ENCODE assay signal across 22 cellular contexts in the genomic region with DNA sequence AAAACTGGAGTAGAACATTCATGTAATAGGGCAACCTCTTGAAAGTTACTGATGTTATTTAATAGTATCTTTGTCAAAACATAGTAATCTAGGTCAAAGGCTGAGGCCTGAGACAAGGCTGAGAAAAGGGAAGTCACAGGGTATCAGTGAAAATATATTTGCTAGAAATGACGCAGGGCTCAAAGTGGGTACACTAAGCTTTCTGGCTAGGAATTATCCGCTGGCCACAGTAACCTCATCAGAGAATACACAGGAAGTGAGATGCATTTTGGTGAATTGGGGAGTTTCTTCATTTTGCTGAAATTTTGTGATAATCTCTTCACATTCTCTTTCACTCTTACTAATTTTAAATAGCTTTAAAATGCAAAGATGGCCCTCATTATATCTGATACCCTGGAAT.
DNase-seq lines count a peak whose midpoint lies in the region; ATAC-seq and TF ChIP-seq lines count a peak whose summit lies in the region.
"Had no signal": no experiment of that assay in that cellular context is flagged by ENCODE, and none has a peak within 500 bp of the region (broad histone marks: within the 10 kb centered on the region; RNA-seq: fewer than 3 reads in every experiment).

No MANE protein-coding gene starts in this region.

- peaks cover 15% of the 10 kb centered on the region for H3K4me1 Mint-ChIP-seq in activated CD8-positive, alpha-beta T cell treated with anti-CD3 and anti-CD28 coated beads for 36 hours (ENCODE audit: low read depth)
- H3K4me1 Mint-ChIP-seq in stimulated activated effector memory CD8-positive, alpha-beta T cell treated with anti-CD3 and anti-CD28 coated beads, Interleukin-12 subunit alpha, Interleukin-12 subunit beta, amount 100 ng/mL, for 72 hours, result no peaks in the 10 kb centered on the region
- H3K4me1 Mint-ChIP-seq: B cell had no signal

- no peaks in the 10 kb centered on the region for H3K9me2 ChIP-seq in PC-3 (replicated peaks; ENCODE audit: low read length)

- H3K27me3 Mint-ChIP-seq in activated CD8-positive, alpha-beta T cell treated with anti-CD3 and anti-CD28 coated beads for 36 hours, result no peaks in the 10 kb centered on the region
- H3K27me3 Mint-ChIP-seq: B cell had no signal

- H3K27ac ChIP-seq in PC-3 (ENCODE audit: low read length), result no peak overlapping the region
- H3K27ac ChIP-seq: left lung, tibial artery had no signal

- TF ChIP-seq CTCF in GM13977 (IDR thresholded peaks at IDR 0.05; ENCODE audit: extremely low read depth, insufficient read depth, missing control alignments) (no peak), PC-3 (conservative IDR thresholded peaks at IDR 0.05; ENCODE audit: low read depth, low read length) (no peak)
- no peak for TF ChIP-seq CTCF in activated CD8-positive, alpha-beta T cell treated with anti-CD3 and anti-CD28 coated beads for 36 hours (IDR thresholded peaks at IDR 0.05)

- H3K36me3 Mint-ChIP-seq in activated CD8-positive, alpha-beta T cell treated with anti-CD3 and anti-CD28 coated beads for 36 hours (ENCODE audit: low read depth), result peaks cover 14% of the 10 kb centered on the region
- H3K36me3 Mint-ChIP-seq in stimulated activated effector memory CD8-positive, alpha-beta T cell treated with anti-CD3 and anti-CD28 coated beads, Interleukin-12 subunit alpha, Interleukin-12 subunit beta, amount 100 ng/mL, for 72 hours, result no peaks in the 10 kb centered on the region

- POLR2A ChIA-PET in activated CD8-positive, alpha-beta T cell treated with anti-CD3 and anti-CD28 coated beads for 36 hours (lab: Charles Lee), result no interaction called here
- POLR2A ChIA-PET in PC-3 (lab: Charles Lee; ENCODE audit: unreplicated experiment), result no interaction called here

- H3K9me3 Mint-ChIP-seq in activated CD8-positive, alpha-beta T cell treated with anti-CD3 and anti-CD28 coated beads for 36 hours, result peaks cover 9% of the 10 kb centered on the region
- H3K9me3 Mint-ChIP-seq in stimulated activated effector memory CD8-positive, alpha-beta T cell treated with anti-CD3 and anti-CD28 coated beads, Interleukin-12 subunit alpha, Interleukin-12 subunit beta, amount 100 ng/mL, for 72 hours, result no peaks in the 10 kb centered on the region

- ATAC-seq in HG03442 (IDR thresholded peaks at IDR 0.05; ENCODE audit: unreplicated experiment), result peak; percentile 57
- peak; percentile 69 for ATAC-seq in activated CD8-positive, alpha-beta T cell treated with anti-CD3 and anti-CD28 coated beads for 36 hours
- peak; percentile 81 for ATAC-seq in stimulated activated effector memory CD8-positive, alpha-beta T cell treated with anti-CD3 and anti-CD28 coated beads, Interleukin-12 subunit alpha, Interleukin-12 subunit beta, amount 100 ng/mL, for 72 hours
- no peak for ATAC-seq in GM18505 (IDR thresholded peaks at IDR 0.05; ENCODE audit: unreplicated experiment)
- no peak for ATAC-seq in PC-3
- ATAC-seq: left lung had no signal

- H3F3A ChIP-seq in PC-3 (ENCODE audit: low read length, unreplicated experiment), result no peaks in the 10 kb centered on the region

- H3K4me2 ChIP-seq in PC-3 (ENCODE audit: low read length), result no peak overlapping the region

- DNase-seq in GM13977 (ENCODE audit: low spot score), result peak; percentile 9
- peak; percentile 44 for DNase-seq in activated CD8-positive, alpha-beta T cell treated with anti-CD3 and anti-CD28 coated beads for 36 hours
- no peak for DNase-seq in stimulated activated effector memory CD8-positive, alpha-beta T cell treated with anti-CD3 and anti-CD28 coated beads, Interleukin-12 subunit alpha, Interleukin-12 subunit beta, amount 100 ng/mL, for 72 hours (ENCODE audit: low spot score in 2 of 2)
- no peak for DNase-seq in kidney glomerular epithelial cell (lab: John Stamatoyannopoulos, UW)
- DNase-seq in PC-3, result no peak
- DNase-seq in NCI-H774 (lab: John Stamatoyannopoulos, UW), result no peak
- DNase-seq: activated effector memory CD4-positive, alpha-beta T cell treated with Interleukin-2 at 50 U/mL for 16 hours; caudate nucleus; DMS 273 treated with DMSO at 0.1 percent for 48 hours; GF-D8; left lung; NCI-H187; NCI-H510A treated with DMSO at 0.1 percent for 48 hours; nucleus accumbens; retina; SIG-M5; stimulated activated CD4-positive, alpha-beta T cell treated with anti-CD3 and anti-CD28 coated beads, Interleukin-12 subunit alpha, Interleukin-12 subunit beta, amount 100 ng/mL, for 4 hours; tibial artery had no signal

- no peak overlapping the region for H3K9ac ChIP-seq in PC-3 (ENCODE audit: low read length)

- no peak overlapping the region for H3K27ac Mint-ChIP-seq in activated CD8-positive, alpha-beta T cell treated with anti-CD3 and anti-CD28 coated beads for 36 hours
- H3K27ac Mint-ChIP-seq in stimulated activated effector memory CD8-positive, alpha-beta T cell treated with anti-CD3 and anti-CD28 coated beads, Interleukin-12 subunit alpha, Interleukin-12 subunit beta, amount 100 ng/mL, for 72 hours, result no peak overlapping the region
- H3K27ac Mint-ChIP-seq: B cell had no signal

- H3K9me3 ChIP-seq in PC-3 (ENCODE audit: low read length), result no peaks in the 10 kb centered on the region
- H3K9me3 ChIP-seq: HAP-1, left lung, tibial artery had no signal

- no TSS peak for BruUV-seq in PC-3 (replicated peaks; lab: Mats Ljungman, UMichigan)

- no peak for TF ChIP-seq POLR2A in GM18505 (IDR thresholded peaks at IDR 0.05; ENCODE audit: borderline replicate concordance, extremely low read depth, insufficient read depth, insufficient read length)

- no peaks in the 10 kb centered on the region for H3K79me2 ChIP-seq in PC-3 (ENCODE audit: low read length)

- H3K27me3 ChIP-seq in PC-3 (ENCODE audit: low read length), result no peaks in the 10 kb centered on the region
- H3K27me3 ChIP-seq: left lung, tibial artery had no signal

- no peaks in the 10 kb centered on the region for H4K20me1 ChIP-seq in PC-3 (ENCODE audit: low read length)

- H3K4me1 ChIP-seq in PC-3 (ENCODE audit: insufficient read depth, low read length), result no peaks in the 10 kb centered on the region
- H3K4me1 ChIP-seq: HAP-1, left lung, tibial artery had no signal

- CTCF ChIA-PET in activated CD8-positive, alpha-beta T cell treated with anti-CD3 and anti-CD28 coated beads for 36 hours (lab: Charles Lee), result no interaction called here
- CTCF ChIA-PET in PC-3 (lab: Charles Lee), result no interaction called here

- H3K4me3 ChIP-seq in PC-3 (ENCODE audit: low read length), result no peak overlapping the region
- H3K4me3 ChIP-seq: HAP-1, left lung, tibial artery had no signal

- no peak overlapping the region for H2AFZ ChIP-seq in PC-3 (ENCODE audit: low read length)

- intact Hi-C loops in activated CD8-positive, alpha-beta T cell treated with anti-CD3 and anti-CD28 coated beads for 36 hours (cut with micrococcal nuclease), result no loop called here
- intact Hi-C loops in PC-3 (cut with micrococcal nuclease), result no loop called here

- in situ Hi-C loops in GM13977 (cut with MboI; ENCODE audit: low pct_unique_long_range_greater_than_20kb, low sequenced_read_pairs, unreplicated experiment), result no loop called here

- H3K4me3 Mint-ChIP-seq in activated CD8-positive, alpha-beta T cell treated with anti-CD3 and anti-CD28 coated beads for 36 hours, result no peak overlapping the region
- H3K4me3 Mint-ChIP-seq in stimulated activated effector memory CD8-positive, alpha-beta T cell treated with anti-CD3 and anti-CD28 coated beads, Interleukin-12 subunit alpha, Interleukin-12 subunit beta, amount 100 ng/mL, for 72 hours, result no peak overlapping the region
- H3K4me3 Mint-ChIP-seq: B cell had no signal

- H3K36me3 ChIP-seq in PC-3 (ENCODE audit: low read depth, low read length), result no peaks in the 10 kb centered on the region
- H3K36me3 ChIP-seq: HAP-1, left lung, tibial artery had no signal

Comparison
In these comparisons a context has a peak if more than half of its experiments do, and no peak if none do; other contexts are left out.
1. DNase-seq: peak in GM13977 (single experiment) and activated CD8-positive, alpha-beta T cell treated with anti-CD3 and anti-CD28 coated beads for 36 hours (single experiment); none in stimulated activated effector memory CD8-positive, alpha-beta T cell treated with anti-CD3 and anti-CD28 coated beads, Interleukin-12 subunit alpha, Interleukin-12 subunit beta, amount 100 ng/mL, for 72 hours (0 of 2), kidney glomerular epithelial cell (single experiment), PC-3 (single experiment) and NCI-H774 (single experiment).
2. ATAC-seq: peak in HG03442 (single experiment), activated CD8-positive, alpha-beta T cell treated with anti-CD3 and anti-CD28 coated beads for 36 hours (single experiment) and stimulated activated effector memory CD8-positive, alpha-beta T cell treated with anti-CD3 and anti-CD28 coated beads, Interleukin-12 subunit alpha, Interleukin-12 subunit beta, amount 100 ng/mL, for 72 hours (single experiment); none in GM18505 (single experiment) and PC-3 (single experiment).